ENCODE assay signal across 1 cellular context in the genomic region with DNA sequence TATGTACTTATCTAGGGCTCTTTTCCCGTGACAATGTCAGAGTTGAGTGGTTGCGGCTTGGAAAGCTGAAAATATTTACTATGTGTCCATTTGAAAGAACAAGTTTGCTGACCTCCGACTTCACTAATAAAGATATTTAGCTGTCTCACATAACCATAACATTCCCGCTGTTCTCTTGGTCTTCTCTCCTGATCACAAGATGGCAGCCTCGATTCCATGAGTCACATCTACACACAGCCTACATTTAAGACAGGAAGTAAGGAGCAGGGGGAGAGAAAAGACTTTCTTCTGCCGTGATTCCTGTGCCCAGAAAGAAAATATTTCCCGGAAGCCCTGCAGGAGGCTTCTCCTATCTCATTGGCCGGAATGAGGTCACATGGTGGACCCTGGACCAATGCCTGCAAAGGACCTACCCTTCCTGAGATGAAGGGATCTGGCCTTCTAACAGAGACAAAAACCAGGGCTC.
TF ChIP-seq lines count a peak whose summit lies in the region.

No MANE protein-coding gene starts in this region.

TF ChIP-seq in SK-N-SH treated with all-trans-retinoic acid at 6 μM for 48 hours, 23 proteins besides CTCF, POLR2A, EP300 and RAD21 (continued from another document):
- TF ChIP-seq, protein P1, sequence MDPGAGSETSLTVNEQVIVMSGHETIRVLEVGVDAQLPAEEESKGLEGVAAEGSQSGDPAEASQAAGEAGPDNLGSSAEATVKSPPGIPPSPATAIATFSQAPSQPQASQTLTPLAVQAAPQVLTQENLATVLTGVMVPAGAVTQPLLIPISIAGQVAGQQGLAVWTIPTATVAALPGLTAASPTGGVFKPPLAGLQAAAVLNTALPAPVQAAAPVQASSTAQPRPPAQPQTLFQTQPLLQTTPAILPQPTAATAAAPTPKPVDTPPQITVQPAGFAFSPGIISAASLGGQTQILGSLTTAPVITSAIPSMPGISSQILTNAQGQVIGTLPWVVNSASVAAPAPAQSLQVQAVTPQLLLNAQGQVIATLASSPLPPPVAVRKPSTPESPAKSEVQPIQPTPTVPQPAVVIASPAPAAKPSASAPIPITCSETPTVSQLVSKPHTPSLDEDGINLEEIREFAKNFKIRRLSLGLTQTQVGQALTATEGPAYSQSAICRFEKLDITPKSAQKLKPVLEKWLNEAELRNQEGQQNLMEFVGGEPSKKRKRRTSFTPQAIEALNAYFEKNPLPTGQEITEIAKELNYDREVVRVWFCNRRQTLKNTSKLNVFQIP (CRISPR knock-in tag; IDR thresholded peaks at IDR 0.05; ENCODE audit: borderline replicate concordance, low read depth) = no peak
- TF ChIP-seq ESRRG (CRISPR knock-in tag; IDR thresholded peaks at IDR 0.05) = no peak
- no peak for TF ChIP-seq TOX (CRISPR knock-in tag; IDR thresholded peaks at IDR 0.05; ENCODE audit: borderline replicate concordance)
